In genomic region chr5:171092194-171092593, GRCh38 we compare ENCODE assay signal across 14 cellular contexts.
DNase-seq lines count a peak whose midpoint lies in the region; ATAC-seq and TF ChIP-seq lines count a peak whose summit lies in the region.
"Had no signal": no experiment of that assay in that cellular context is flagged by ENCODE, and none has a peak within 500 bp of the region (broad histone marks: within the 10 kb centered on the region; RNA-seq: fewer than 3 reads in every experiment).

No MANE protein-coding gene starts in this region.

- DNase-seq in HPDE6-E6E7 (ENCODE audit: extremely low spot score), result peak; percentile 29
- DNase-seq in fibroblast of pulmonary artery (ENCODE audit: low read depth), result peak; percentile 78
- DNase-seq in skeletal muscle cell (ENCODE audit: low read depth), result peak; percentile 39
- no peak for DNase-seq in activated naive CD4-positive, alpha-beta T cell treated with anti-CD3 and anti-CD28 coated beads for 36 hours
- no peak for DNase-seq in hypothalamus (lab: John Stamatoyannopoulos, UW)
- no peak for DNase-seq in thyroid gland
- DNase-seq: activated CD4-positive, alpha-beta T cell treated with anti-CD3 and anti-CD28 coated beads for 36 hours; activated T-cell treated with anti-CD3 and anti-CD28 coated beads, Interleukin-2, amount 50 U/mL, for 48 hours; CD8-positive, alpha-beta T cell; H7; NCI-H1048; small intestine had no signal

- no peak overlapping the region for H3K27ac Mint-ChIP-seq in activated naive CD4-positive, alpha-beta T cell treated with anti-CD3 and anti-CD28 coated beads for 36 hours
- H3K27ac Mint-ChIP-seq: activated CD4-positive, alpha-beta T cell treated with anti-CD3 and anti-CD28 coated beads for 36 hours; CD8-positive, alpha-beta T cell had no signal

- H3K27ac ChIP-seq in thyroid gland, result no peak overlapping the region

- H3K36me3 Mint-ChIP-seq in activated naive CD4-positive, alpha-beta T cell treated with anti-CD3 and anti-CD28 coated beads for 36 hours (ENCODE audit: low read depth), result no peaks in the 10 kb centered on the region
- H3K36me3 Mint-ChIP-seq: CD8-positive, alpha-beta T cell had no signal

- no peak for TF ChIP-seq POLR2A in thyroid gland (IDR thresholded peaks at IDR 0.05)

- H3K9me3 Mint-ChIP-seq in activated naive CD4-positive, alpha-beta T cell treated with anti-CD3 and anti-CD28 coated beads for 36 hours, result peaks cover 6% of the 10 kb centered on the region

- no peaks in the 10 kb centered on the region for H3K27me3 ChIP-seq in thyroid gland

- H3K27me3 Mint-ChIP-seq in activated naive CD4-positive, alpha-beta T cell treated with anti-CD3 and anti-CD28 coated beads for 36 hours (ENCODE audit: low read depth), result no peaks in the 10 kb centered on the region
- H3K27me3 Mint-ChIP-seq: activated CD4-positive, alpha-beta T cell treated with anti-CD3 and anti-CD28 coated beads for 36 hours had no signal

- intact Hi-C loops in activated naive CD4-positive, alpha-beta T cell treated with anti-CD3 and anti-CD28 coated beads for 36 hours (cut with micrococcal nuclease), result no loop called here
- intact Hi-C loops in thyroid gland (cut with DNase I), result no loop called here

- no peaks in the 10 kb centered on the region for H3K4me1 Mint-ChIP-seq in activated naive CD4-positive, alpha-beta T cell treated with anti-CD3 and anti-CD28 coated beads for 36 hours (ENCODE audit: low read depth)
- H3K4me1 Mint-ChIP-seq: activated CD4-positive, alpha-beta T cell treated with anti-CD3 and anti-CD28 coated beads for 36 hours; neural crest cell had no signal

- no peaks in the 10 kb centered on the region for H3K4me1 ChIP-seq in thyroid gland

- CTCF ChIA-PET in activated naive CD4-positive, alpha-beta T cell treated with anti-CD3 and anti-CD28 coated beads for 36 hours (lab: Charles Lee), result no interaction called here

- WGBS in thyroid gland, 2 donors, result 89 to 94% methylated on average over 2 of the region's 2 CpGs

- no peaks in the 10 kb centered on the region for H3K36me3 ChIP-seq in thyroid gland

- H3K4me3 ChIP-seq in fibroblast of pulmonary artery (replicated peaks; ENCODE audit: low read depth, low read length) (no peak overlapping the region), skeletal muscle cell (ENCODE audit: low read depth, low read length) (no peak overlapping the region), thyroid gland (replicated peaks in 1 of 3) (no peak overlapping the region)

- peak; percentile 62 for ATAC-seq in SK-N-SH treated with all-trans-retinoic acid at 6 μM for 48 hours
- ATAC-seq: activated CD4-positive, alpha-beta T cell treated with anti-CD3 and anti-CD28 coated beads for 36 hours; CD8-positive, alpha-beta T cell had no signal

- TF ChIP-seq CTCF in fibroblast of pulmonary artery (IDR thresholded peaks at IDR 0.05; ENCODE audit: low read length, missing control alignments) (no peak), thyroid gland (IDR thresholded peaks at IDR 0.05) (no peak)

- H3K9me3 ChIP-seq in thyroid gland, result no peaks in the 10 kb centered on the region

- no peak overlapping the region for H3K4me3 Mint-ChIP-seq in activated naive CD4-positive, alpha-beta T cell treated with anti-CD3 and anti-CD28 coated beads for 36 hours
- H3K4me3 Mint-ChIP-seq: activated CD4-positive, alpha-beta T cell treated with anti-CD3 and anti-CD28 coated beads for 36 hours; CD8-positive, alpha-beta T cell had no signal

TF ChIP-seq in SK-N-SH treated with all-trans-retinoic acid at 6 μM for 48 hours, 23 proteins besides CTCF, POLR2A, EP300 and RAD21:
- TF ChIP-seq TSHZ2 (CRISPR knock-in tag; IDR thresholded peaks at IDR 0.05) (no peak), ZFP30 (CRISPR knock-in tag; IDR thresholded peaks at IDR 0.05) (no peak), ZNF565 (CRISPR knock-in tag; conservative IDR thresholded peaks at IDR 0.05; ENCODE audit: low read depth) (no peak), ZNF8 (CRISPR knock-in tag; IDR thresholded peaks at IDR 0.05) (no peak), CSDC2 (CRISPR knock-in tag; IDR thresholded peaks at IDR 0.05) (no peak), CSRNP3 (CRISPR knock-in tag; IDR thresholded peaks at IDR 0.05) (no peak), SNAI2 (CRISPR knock-in tag; IDR thresholded peaks at IDR 0.05) (no peak), TOX (CRISPR knock-in tag; IDR thresholded peaks at IDR 0.05; ENCODE audit: borderline replicate concordance) (no peak), BACH2 (CRISPR knock-in tag; IDR thresholded peaks at IDR 0.05; ENCODE audit: borderline replicate concordance) (no peak), PPARA (CRISPR knock-in tag; IDR thresholded peaks at IDR 0.05; ENCODE audit: borderline replicate concordance) (no peak), RARB (CRISPR knock-in tag; IDR thresholded peaks at IDR 0.05) (no peak), OSR1 (CRISPR knock-in tag; IDR thresholded peaks at IDR 0.05) (no peak), TCF4 (CRISPR knock-in tag; IDR thresholded peaks at IDR 0.05; ENCODE audit: borderline replicate concordance) (no peak), ZFP3 (CRISPR knock-in tag; IDR thresholded peaks at IDR 0.05) (no peak), PATZ1 (CRISPR knock-in tag; IDR thresholded peaks at IDR 0.05; ENCODE audit: borderline replicate concordance) (no peak)
- TF ChIP-seq, protein P1, sequence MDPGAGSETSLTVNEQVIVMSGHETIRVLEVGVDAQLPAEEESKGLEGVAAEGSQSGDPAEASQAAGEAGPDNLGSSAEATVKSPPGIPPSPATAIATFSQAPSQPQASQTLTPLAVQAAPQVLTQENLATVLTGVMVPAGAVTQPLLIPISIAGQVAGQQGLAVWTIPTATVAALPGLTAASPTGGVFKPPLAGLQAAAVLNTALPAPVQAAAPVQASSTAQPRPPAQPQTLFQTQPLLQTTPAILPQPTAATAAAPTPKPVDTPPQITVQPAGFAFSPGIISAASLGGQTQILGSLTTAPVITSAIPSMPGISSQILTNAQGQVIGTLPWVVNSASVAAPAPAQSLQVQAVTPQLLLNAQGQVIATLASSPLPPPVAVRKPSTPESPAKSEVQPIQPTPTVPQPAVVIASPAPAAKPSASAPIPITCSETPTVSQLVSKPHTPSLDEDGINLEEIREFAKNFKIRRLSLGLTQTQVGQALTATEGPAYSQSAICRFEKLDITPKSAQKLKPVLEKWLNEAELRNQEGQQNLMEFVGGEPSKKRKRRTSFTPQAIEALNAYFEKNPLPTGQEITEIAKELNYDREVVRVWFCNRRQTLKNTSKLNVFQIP (CRISPR knock-in tag; IDR thresholded peaks at IDR 0.05; ENCODE audit: borderline replicate concordance, low read depth), result no peak

Comparison
In these comparisons a context has a peak if more than half of its experiments do, and no peak if none do; other contexts are left out.
1. DNase-seq: peak in HPDE6-E6E7 (single experiment), fibroblast of pulmonary artery (single experiment) and skeletal muscle cell (single experiment); none in activated naive CD4-positive, alpha-beta T cell treated with anti-CD3 and anti-CD28 coated beads for 36 hours (single experiment), hypothalamus (0 of 51) and thyroid gland (0 of 2).